In the genomic region with DNA sequence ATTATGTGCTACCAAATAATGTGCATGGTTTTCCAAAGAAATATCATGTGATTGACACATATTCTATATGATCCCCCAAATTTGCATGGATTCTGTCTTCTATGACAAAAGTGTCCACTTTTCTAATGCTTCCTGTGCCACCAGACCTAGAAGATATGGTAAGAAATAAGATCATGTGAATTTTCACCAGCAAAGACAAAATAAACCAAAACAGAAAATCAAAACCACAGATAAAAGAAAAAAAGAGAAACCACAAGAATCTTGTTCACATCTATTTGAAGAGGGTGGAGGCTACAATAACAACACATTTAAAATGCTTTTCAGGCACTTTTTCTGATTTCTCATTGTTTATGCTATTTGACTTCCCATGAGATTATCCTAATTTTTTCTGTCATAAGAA, we compare ENCODE assay signal across 1 cellular context.
TF ChIP-seq lines count a peak whose summit lies in the region.

No MANE protein-coding gene starts in this region.

TF ChIP-seq in GM12878, 131 proteins besides CTCF, POLR2A, EP300 and RAD21 (continued from another document):
- TF ChIP-seq, protein P1, sequence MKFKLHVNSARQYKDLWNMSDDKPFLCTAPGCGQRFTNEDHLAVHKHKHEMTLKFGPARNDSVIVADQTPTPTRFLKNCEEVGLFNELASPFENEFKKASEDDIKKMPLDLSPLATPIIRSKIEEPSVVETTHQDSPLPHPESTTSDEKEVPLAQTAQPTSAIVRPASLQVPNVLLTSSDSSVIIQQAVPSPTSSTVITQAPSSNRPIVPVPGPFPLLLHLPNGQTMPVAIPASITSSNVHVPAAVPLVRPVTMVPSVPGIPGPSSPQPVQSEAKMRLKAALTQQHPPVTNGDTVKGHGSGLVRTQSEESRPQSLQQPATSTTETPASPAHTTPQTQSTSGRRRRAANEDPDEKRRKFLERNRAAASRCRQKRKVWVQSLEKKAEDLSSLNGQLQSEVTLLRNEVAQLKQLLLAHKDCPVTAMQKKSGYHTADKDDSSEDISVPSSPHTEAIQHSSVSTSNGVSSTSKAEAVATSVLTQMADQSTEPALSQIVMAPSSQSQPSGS (IDR thresholded peaks at IDR 0.05; ENCODE audit: low read length): 0 out of 2 replicates have a peak, but pooled peaks have one; percentile 25
- TF ChIP-seq RUNX3 (IDR thresholded peaks at IDR 0.05; ENCODE audit: low read length) (peak; percentile 79), JUNB (IDR thresholded peaks at IDR 0.05) (no peak)
